14 cellular contexts compared by ENCODE assay signal in genomic region chr2:60834270-60834717, GRCh38. TPM values are rescaled to one million over a fixed set of nuclear protein-coding genes. Genes with fewer than 3 reads are reported as not detected.
A peak's percentile ranks its signal among the peaks of the same experiment; 100 is the strongest.
DNase-seq lines count a peak whose midpoint lies in the region; ATAC-seq and TF ChIP-seq lines count a peak whose summit lies in the region.
"Had no signal": no experiment of that assay in that cellular context is flagged by ENCODE, and none has a peak within 500 bp of the region (broad histone marks: within the 10 kb centered on the region; RNA-seq: fewer than 3 reads in every experiment).

No MANE protein-coding gene starts in this region.

- H3K36me3 Mint-ChIP-seq in chondrocyte (ENCODE audit: low read depth): peaks cover 4% of the 10 kb centered on the region
- H3K36me3 Mint-ChIP-seq in activated naive CD4-positive, alpha-beta T cell treated with anti-CD3 and anti-CD28 coated beads, Interleukin-2, amount 10 ng/mL, durations not matched to agents 7 days and 5 days: no peaks in the 10 kb centered on the region

- ATAC-seq in HG03103 (IDR thresholded peaks at IDR 0.05; ENCODE audit: low read depth, unreplicated experiment): peak; percentile 47

- DNase-seq in GM12864 (ENCODE audit: low read depth) (peak; percentile 55), GM20000 (ENCODE audit: low spot score) (peak; percentile 56), choroid plexus epithelial cell (ENCODE audit: low read depth) (peak; percentile 8), chondrocyte (ENCODE audit: low spot score) (no peak), DMS 273 treated with DMSO at 0.1 percent for 48 hours (lab: John Stamatoyannopoulos, UW) (no peak), SKM-1 (lab: John Stamatoyannopoulos, UW; ENCODE audit: unreplicated experiment) (no peak)
- DNase-seq in activated naive CD4-positive, alpha-beta T cell treated with anti-CD3 and anti-CD28 coated beads, Interleukin-2, amount 10 ng/mL, durations not matched to agents 7 days and 5 days: no peak
- DNase-seq: kidney; NK-92 treated with Interleukin-12 subunit alpha and Interleukin-12 subunit beta, amount 100 ng/mL, for 24 hours; stimulated activated CD4-positive, alpha-beta T cell treated with anti-CD3 and anti-CD28 coated beads, Interleukin-2, amount 100 ng/mL, for 48 hours; testis had no signal

- H3K4me3 ChIP-seq in GM12864 (ENCODE audit: low read depth, low read length): no peak overlapping the region
- no peak overlapping the region for H3K4me3 ChIP-seq in choroid plexus epithelial cell (ENCODE audit: low read depth, low read length)
- H3K4me3 ChIP-seq: BLaER1 treated with 17β-estradiol and CSF1 and Interleukin-3, amounts not matched to agents 10 nM and 100 nM; cardiac muscle cell; testis had no signal

- peaks cover 37% of the 10 kb centered on the region for H3K27me3 Mint-ChIP-seq in chondrocyte (ENCODE audit: low read depth)
- H3K27me3 Mint-ChIP-seq in activated naive CD4-positive, alpha-beta T cell treated with anti-CD3 and anti-CD28 coated beads, Interleukin-2, amount 10 ng/mL, durations not matched to agents 7 days and 5 days: peaks cover 28% of the 10 kb centered on the region

- no peak overlapping the region for H3K27ac Mint-ChIP-seq in chondrocyte (ENCODE audit: unreplicated experiment)
- no peak overlapping the region for H3K27ac Mint-ChIP-seq in activated naive CD4-positive, alpha-beta T cell treated with anti-CD3 and anti-CD28 coated beads, Interleukin-2, amount 10 ng/mL, durations not matched to agents 7 days and 5 days

- CTCF ChIA-PET in activated naive CD4-positive, alpha-beta T cell treated with anti-CD3 and anti-CD28 coated beads, Interleukin-2, amount 10 ng/mL, durations not matched to agents 7 days and 5 days (lab: Charles Lee): interaction anchor here (0.6 kb wide), 1 partner anchor 63 kb away, joined by 4 read pairs; no protein-coding TSS in a partner anchor

- H3K9me3 Mint-ChIP-seq in chondrocyte (ENCODE audit: low read depth): no peaks in the 10 kb centered on the region
- H3K9me3 Mint-ChIP-seq in activated naive CD4-positive, alpha-beta T cell treated with anti-CD3 and anti-CD28 coated beads, Interleukin-2, amount 10 ng/mL, durations not matched to agents 7 days and 5 days: peaks cover 2% of the 10 kb centered on the region

- TF ChIP-seq CTCF in GM12864 (IDR thresholded peaks at IDR 0.05; ENCODE audit: low read depth, low read length, missing control alignments) (no peak), GM20000 (IDR thresholded peaks at IDR 0.05; ENCODE audit: extremely low read depth, missing control alignments) (no peak), choroid plexus epithelial cell (conservative IDR thresholded peaks at IDR 0.05; ENCODE audit: low read depth, low read length) (no peak), chondrocyte (IDR thresholded peaks at IDR 0.05) (no peak)

- no peaks in the 10 kb centered on the region for H3K4me1 Mint-ChIP-seq in chondrocyte (ENCODE audit: low read depth)
- H3K4me1 Mint-ChIP-seq in activated naive CD4-positive, alpha-beta T cell treated with anti-CD3 and anti-CD28 coated beads, Interleukin-2, amount 10 ng/mL, durations not matched to agents 7 days and 5 days: no peaks in the 10 kb centered on the region

- no peak overlapping the region for H3K4me3 Mint-ChIP-seq in chondrocyte (ENCODE audit: unreplicated experiment)
- H3K4me3 Mint-ChIP-seq in activated naive CD4-positive, alpha-beta T cell treated with anti-CD3 and anti-CD28 coated beads, Interleukin-2, amount 10 ng/mL, durations not matched to agents 7 days and 5 days: no peak overlapping the region

RNA-seq across cellular contexts. Expression of gene REL, which starts 47.1 kb away (rescaled TPM):
- 4.9 to 6.8 TPM (median 5.4 TPM) in 3 replicates for total RNA-seq in chondrocyte

Comparison
In these comparisons a context has a peak if more than half of its experiments do, and no peak if none do; other contexts are left out.
1. DNase-seq: peak in GM12864 (single experiment), GM20000 (single experiment) and choroid plexus epithelial cell (single experiment); none in chondrocyte (single experiment), DMS 273 treated with DMSO at 0.1 percent for 48 hours (single experiment), activated naive CD4-positive, alpha-beta T cell treated with anti-CD3 and anti-CD28 coated beads, Interleukin-2, amount 10 ng/mL, durations not matched to agents 7 days and 5 days (single experiment) and SKM-1 (single experiment).